Comparison of ENCODE assay signal across 1 cellular context in genomic region chr1:172801923-172802322, GRCh38.
TF ChIP-seq lines count a peak whose summit lies in the region.

No MANE protein-coding gene starts in this region.

TF ChIP-seq in K562, 482 proteins besides CTCF, POLR2A, EP300 and RAD21 (continued from another document):
- no peak for TF ChIP-seq ZNF518B (CRISPR knock-in tag; IDR thresholded peaks at IDR 0.05)
- TF ChIP-seq ZNF512 (tag; IDR thresholded peaks at IDR 0.05): no peak
- no peak for TF ChIP-seq SMARCA5 (IDR thresholded peaks at IDR 0.05)
- no peak for TF ChIP-seq ZNF785 (CRISPR knock-in tag; IDR thresholded peaks at IDR 0.05)
- TF ChIP-seq FUS (optimal IDR thresholded peaks at IDR 0.05; ENCODE audit: low read depth, low read length): no peak
- TF ChIP-seq MGA (IDR thresholded peaks at IDR 0.05): no peak
- peak; percentile 79 for TF ChIP-seq HBP1 (CRISPR knock-in tag; IDR thresholded peaks at IDR 0.05)
- no peak for TF ChIP-seq PURB (CRISPR knock-in tag; IDR thresholded peaks at IDR 0.05; ENCODE audit: low read depth)
- no peak for TF ChIP-seq GABPA (tag; conservative IDR thresholded peaks at IDR 0.05; ENCODE audit: low read depth)
- TF ChIP-seq HMG20B (CRISPR knock-in tag; IDR thresholded peaks at IDR 0.05): no peak
- peak; percentile 87 for TF ChIP-seq THRB (CRISPR knock-in tag; conservative IDR thresholded peaks at IDR 0.05)
- no peak for TF ChIP-seq CLOCK (CRISPR knock-in tag; IDR thresholded peaks at IDR 0.05; ENCODE audit: borderline replicate concordance)
- TF ChIP-seq IRF2 (CRISPR knock-in tag; IDR thresholded peaks at IDR 0.05): no peak
- TF ChIP-seq E2F6 (IDR thresholded peaks at IDR 0.05; ENCODE audit: borderline replicate concordance in 1 of 2, extremely low read depth in 1 of 2, insufficient read depth in 1 of 2, insufficient read length in 1 of 2, low read depth in 1 of 2, low read length in 1 of 2, poor library complexity in 1 of 2, severe bottlenecking in 1 of 2): no peak
- no peak for TF ChIP-seq HDAC8 (tag; IDR thresholded peaks at IDR 0.05)
- no peak for TF ChIP-seq RFX7 (CRISPR knock-in tag; IDR thresholded peaks at IDR 0.05)
- TF ChIP-seq KLF16 (IDR thresholded peaks at IDR 0.05): no peak
- no peak for TF ChIP-seq BRD9 (IDR thresholded peaks at IDR 0.05; ENCODE audit: low read depth, partially characterized antibody)
- no peak for TF ChIP-seq MCM7 (IDR thresholded peaks at IDR 0.05)
